Comparison of ENCODE assay signal across 20 cellular contexts in genomic region chr3:81443457-81443782, GRCh38.
A peak's percentile ranks its signal among the peaks of the same experiment; 100 is the strongest.
DNase-seq lines count a peak whose midpoint lies in the region; ATAC-seq, FAIRE-seq and TF ChIP-seq lines count a peak whose summit lies in the region.
"Had no signal": no experiment of that assay in that cellular context is flagged by ENCODE, and none has a peak within 500 bp of the region (broad histone marks: within the 10 kb centered on the region; RNA-seq: fewer than 3 reads in every experiment).

No MANE protein-coding gene starts in this region.

- no peak for DNase-seq in H54 (ENCODE audit: insufficient read length, low spot score)
- no peak for DNase-seq in astrocyte (ENCODE audit: low read depth)
- DNase-seq in kidney glomerular epithelial cell (lab: John Stamatoyannopoulos, UW) = peak; percentile 45
- no peak for DNase-seq in NCI-H510A (lab: John Stamatoyannopoulos, UW)
- DNase-seq in mesenteric fat pad (ENCODE audit: low spot score) = no peak
- DNase-seq: Calu3; CD4-positive, CD25-positive, alpha-beta regulatory T cell; KBM-7; NCI-H1436; NCI-H2029; NCI-H2171; NCI-H446; NCI-H774; PC-9; SJCRH30 had no signal

- H3K27ac Mint-ChIP-seq in astrocyte (ENCODE audit: unreplicated experiment) = no peak overlapping the region
- H3K27ac Mint-ChIP-seq: B cell; CD4-positive, CD25-positive, alpha-beta regulatory T cell had no signal

- H3K4me1 Mint-ChIP-seq in astrocyte (ENCODE audit: low read depth, unreplicated experiment) = no peaks in the 10 kb centered on the region
- H3K4me1 Mint-ChIP-seq: B cell; CD4-positive, CD25-positive, alpha-beta regulatory T cell had no signal

- H3K9me3 Mint-ChIP-seq in astrocyte (ENCODE audit: unreplicated experiment) = peaks cover 2% of the 10 kb centered on the region

- no peak for TF ChIP-seq CTCF in astrocyte (IDR thresholded peaks at IDR 0.05; ENCODE audit: insufficient read depth, low read depth, low read length)

- H3K4me3 Mint-ChIP-seq in astrocyte (ENCODE audit: unreplicated experiment) = no peak overlapping the region
- H3K4me3 Mint-ChIP-seq: B cell; CD4-positive, CD25-positive, alpha-beta regulatory T cell had no signal

- no peaks in the 10 kb centered on the region for H3K27me3 ChIP-seq in astrocyte (ENCODE audit: insufficient read depth, low read length)
- no peaks in the 10 kb centered on the region for H3K27me3 ChIP-seq in subcutaneous abdominal adipose tissue (ENCODE audit: control insufficient read depth in 5 of 5, insufficient read depth in 4 of 5, low read length in 5 of 5)
- H3K27me3 ChIP-seq: SJCRH30 had no signal

- no peak overlapping the region for H2AFZ ChIP-seq in astrocyte (ENCODE audit: low read depth, low read length)
- H2AFZ ChIP-seq: PC-9 had no signal

- no peaks in the 10 kb centered on the region for H3K79me2 ChIP-seq in astrocyte (ENCODE audit: insufficient read depth, low read length)

- FAIRE-seq in H54 (lab: Jason Lieb, UNC) = peak; percentile 72
- no peak for FAIRE-seq in astrocyte (lab: Jason Lieb, UNC)

- no peaks in the 10 kb centered on the region for H3K9me3 ChIP-seq in astrocyte (ENCODE audit: insufficient read depth, low read depth, low read length)
- no peaks in the 10 kb centered on the region for H3K9me3 ChIP-seq in subcutaneous abdominal adipose tissue (ENCODE audit: control insufficient read depth in 5 of 5, low read length in 5 of 5)
- H3K9me3 ChIP-seq: SJCRH30 had no signal

- TF ChIP-seq POLR2A in H54 (IDR thresholded peaks at IDR 0.05; ENCODE audit: low read depth, low read length) = no peak

- peak overlapping the region; percentile 22 for H3K27ac ChIP-seq in astrocyte (ENCODE audit: low read depth, low read length)
- peak overlapping the region; percentile 83 for H3K27ac ChIP-seq in subcutaneous abdominal adipose tissue (ENCODE audit: low read depth, low read length)
- H3K27ac ChIP-seq: PC-9, SJCRH30 had no signal

- no peaks in the 10 kb centered on the region for H4K20me1 ChIP-seq in astrocyte (ENCODE audit: insufficient read depth, low read length)

- H3K4me3 ChIP-seq in astrocyte (ENCODE audit: insufficient read depth, low read depth, low read length) (no peak overlapping the region), subcutaneous abdominal adipose tissue (ENCODE audit: low read depth in 1 of 5, low read length in 5 of 5) (no peak overlapping the region)
- H3K4me3 ChIP-seq: PC-9, SJCRH30 had no signal

- ATAC-seq in GM18873 (IDR thresholded peaks at IDR 0.05; ENCODE audit: low FRiP score, unreplicated experiment) (no peak), HG03457 (IDR thresholded peaks at IDR 0.05; ENCODE audit: unreplicated experiment) (no peak)
- ATAC-seq: HCT116 had no signal

- H3K36me3 ChIP-seq in astrocyte (ENCODE audit: insufficient read depth, low read length) (no peaks in the 10 kb centered on the region), subcutaneous abdominal adipose tissue (ENCODE audit: control insufficient read depth in 5 of 5, insufficient read depth in 5 of 5, low read length in 5 of 5) (no peaks in the 10 kb centered on the region)
- H3K36me3 ChIP-seq: SJCRH30 had no signal

- no peak overlapping the region for H3K4me2 ChIP-seq in astrocyte (ENCODE audit: low read length)
- H3K4me2 ChIP-seq: PC-9 had no signal

- H3K27me3 Mint-ChIP-seq in astrocyte (ENCODE audit: low read depth, unreplicated experiment) = no peaks in the 10 kb centered on the region
- H3K27me3 Mint-ChIP-seq: B cell; CD4-positive, CD25-positive, alpha-beta regulatory T cell had no signal

- H3K9ac ChIP-seq in astrocyte (ENCODE audit: low read length) (no peak overlapping the region), subcutaneous abdominal adipose tissue (ENCODE audit: low read length in 5 of 5) (peak overlapping the region in 2 of 5 donors; percentile 27 to 60)

- H3K4me1 ChIP-seq in astrocyte (ENCODE audit: insufficient read depth, low read length) (peaks cover 9% of the 10 kb centered on the region), subcutaneous abdominal adipose tissue (ENCODE audit: control insufficient read depth in 5 of 5, insufficient read depth in 5 of 5, low read length in 5 of 5) (peaks cover 2 to 46% (median 22%) of the 10 kb centered on the region in 5 donors)
- H3K4me1 ChIP-seq: SJCRH30 had no signal

- no peaks in the 10 kb centered on the region for H3K36me3 Mint-ChIP-seq in astrocyte (ENCODE audit: low read depth, unreplicated experiment)
- H3K36me3 Mint-ChIP-seq: CD4-positive, CD25-positive, alpha-beta regulatory T cell had no signal
